Comparison of ENCODE assay signal across 14 cellular contexts in the genomic region with DNA sequence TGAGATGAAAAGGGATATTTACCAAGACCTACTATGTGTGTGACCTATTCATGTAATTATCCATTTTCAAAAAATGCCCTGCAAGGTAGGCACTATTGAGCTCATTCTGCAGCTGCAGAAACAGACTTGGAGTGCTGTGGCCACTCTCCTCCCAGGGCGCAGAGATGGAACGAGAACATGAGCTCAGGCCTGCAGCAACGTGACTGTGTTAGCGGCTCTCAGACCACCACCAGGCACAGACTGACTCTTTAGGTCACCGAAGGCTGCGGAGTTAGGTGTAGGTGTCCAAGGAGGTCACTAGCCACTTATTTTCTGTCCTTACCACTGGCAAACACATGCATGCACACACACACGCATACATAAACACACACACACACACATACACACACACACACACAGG.
DNase-seq lines count a peak whose midpoint lies in the region; ATAC-seq and TF ChIP-seq lines count a peak whose summit lies in the region.
"Had no signal": no experiment of that assay in that cellular context is flagged by ENCODE, and none has a peak within 500 bp of the region (broad histone marks: within the 10 kb centered on the region; RNA-seq: fewer than 3 reads in every experiment).

No MANE protein-coding gene starts in this region.

- no peak for ATAC-seq in activated CD4-positive, alpha-beta T cell treated with anti-CD3 and anti-CD28 coated beads for 36 hours
- ATAC-seq: GM12878 had no signal

- no peak overlapping the region for H2AK5ac ChIP-seq in H9 (ENCODE audit: insufficient read length, low read length)

- H3K4ac ChIP-seq in H9 (ENCODE audit: low read depth, low read length): no peak overlapping the region

- intact Hi-C loops in activated CD4-positive, alpha-beta T cell treated with anti-CD3 and anti-CD28 coated beads for 36 hours (cut with DNase I, micrococcal nuclease): no loop called here

- no peaks in the 10 kb centered on the region for H4K20me1 ChIP-seq in H9 (ENCODE audit: control insufficient read depth, insufficient read depth, insufficient read length)
- H4K20me1 ChIP-seq in hepatocyte (ENCODE audit: insufficient read depth, poor library complexity, severe bottlenecking): no peaks in the 10 kb centered on the region
- H4K20me1 ChIP-seq: BLaER1 had no signal

- H3K79me1 ChIP-seq in H9 (ENCODE audit: insufficient read depth, low read depth, low read length, poor library complexity, severe bottlenecking): no peaks in the 10 kb centered on the region

- no peak overlapping the region for H4K91ac ChIP-seq in H9 (ENCODE audit: insufficient read length, low read depth, low read length)

- TF ChIP-seq CTCF in H9 (conservative IDR thresholded peaks at IDR 0.05) (no peak), hepatocyte (IDR thresholded peaks at IDR 0.05; ENCODE audit: poor library complexity) (no peak), nephron progenitor cell (IDR thresholded peaks at IDR 0.05) (no peak)

- DNase-seq in H9: no peak
- no peak for DNase-seq in hepatocyte (ENCODE audit: low spot score)
- no peak for DNase-seq in nephron progenitor cell
- peak; percentile 15 for DNase-seq in retina
- no peak for DNase-seq in activated T-cell treated with anti-CD3 and anti-CD28 coated beads, Interleukin-2, amount 50 U/mL, for 1 hour
- DNase-seq in activated CD4-positive, alpha-beta T cell treated with anti-CD3 and anti-CD28 coated beads for 36 hours: no peak
- no peak for DNase-seq in inferior parietal cortex (ENCODE audit: extremely low spot score)
- DNase-seq: 8988T; CD4-positive, alpha-beta memory T cell; DMS79 treated with DMSO at 0.1 percent for 48 hours; GM23248 had no signal

- CTCF ChIA-PET in activated CD4-positive, alpha-beta T cell treated with anti-CD3 and anti-CD28 coated beads for 36 hours (lab: Charles Lee): no interaction called here

- H3K36me3 Mint-ChIP-seq in H9 (ENCODE audit: insufficient read depth in 1 of 3, low read depth in 3 of 3): peaks cover 2 to 8% (median 6%) of the 10 kb centered on the region in 3 experiments; a peak in 6 of 7 replicates
- peaks cover 8% of the 10 kb centered on the region for H3K36me3 Mint-ChIP-seq in nephron progenitor cell (ENCODE audit: low read depth)
- H3K36me3 Mint-ChIP-seq in activated CD4-positive, alpha-beta T cell treated with anti-CD3 and anti-CD28 coated beads for 36 hours (ENCODE audit: low read depth): no peaks in the 10 kb centered on the region
- H3K36me3 Mint-ChIP-seq: CD14-positive monocyte; CD4-positive, alpha-beta memory T cell had no signal

- H3K27ac ChIP-seq in H9 (ENCODE audit: insufficient read length, low read depth, low read length) (no peak overlapping the region), hepatocyte (peak overlapping the region; percentile 93)
- H3K27ac ChIP-seq: BLaER1, GM23248 had no signal

- H3K4me1 ChIP-seq in H9 (ENCODE audit: insufficient read depth, low read length) (no peaks in the 10 kb centered on the region; the same call in 1 of the 2 replicates), hepatocyte (ENCODE audit: insufficient read depth) (peaks cover 35% of the 10 kb centered on the region)

- H3K27ac Mint-ChIP-seq in H9: 0 out of 7 replicates have a peak overlapping the region, but pooled peaks of 1 of the 3 experiments have one; percentile 46
- peak overlapping the region; percentile 56 for H3K27ac Mint-ChIP-seq in nephron progenitor cell
- H3K27ac Mint-ChIP-seq in activated CD4-positive, alpha-beta T cell treated with anti-CD3 and anti-CD28 coated beads for 36 hours: no peak overlapping the region
- H3K27ac Mint-ChIP-seq: CD14-positive monocyte; CD4-positive, alpha-beta memory T cell had no signal

- POLR2A ChIA-PET in activated CD4-positive, alpha-beta T cell treated with anti-CD3 and anti-CD28 coated beads for 36 hours (lab: Charles Lee): no interaction called here

- no peak overlapping the region for H3K4me3 Mint-ChIP-seq in H9
- H3K4me3 Mint-ChIP-seq in nephron progenitor cell: no peak overlapping the region
- H3K4me3 Mint-ChIP-seq in activated CD4-positive, alpha-beta T cell treated with anti-CD3 and anti-CD28 coated beads for 36 hours: no peak overlapping the region
- H3K4me3 Mint-ChIP-seq: CD14-positive monocyte; CD4-positive, alpha-beta memory T cell had no signal

- no peak overlapping the region for H3K56ac ChIP-seq in H9 (ENCODE audit: insufficient read length, low read depth, low read length)

- peaks cover 39 to 48% of the 10 kb centered on the region in 2 experiments for H3K4me1 Mint-ChIP-seq in H9
- H3K4me1 Mint-ChIP-seq in nephron progenitor cell: peaks cover 69% of the 10 kb centered on the region
- H3K4me1 Mint-ChIP-seq in activated CD4-positive, alpha-beta T cell treated with anti-CD3 and anti-CD28 coated beads for 36 hours: no peaks in the 10 kb centered on the region
- H3K4me1 Mint-ChIP-seq: CD14-positive monocyte; CD4-positive, alpha-beta memory T cell had no signal

- no peak overlapping the region for H3K4me3 ChIP-seq in hepatocyte
- H3K4me3 ChIP-seq: BLaER1, GM12878, GM23248 had no signal

- H3K36me3 ChIP-seq in hepatocyte (replicated peaks; ENCODE audit: insufficient read depth, low read depth): no peaks in the 10 kb centered on the region
- H3K36me3 ChIP-seq: BLaER1 had no signal

- H2BK15ac ChIP-seq in H9 (ENCODE audit: low read depth, low read length): no peak overlapping the region

- no peak overlapping the region for H2BK5ac ChIP-seq in H9 (ENCODE audit: insufficient read length, low read length)

- H2BK12ac ChIP-seq in H9 (ENCODE audit: insufficient read length, low read depth, low read length): no peak overlapping the region

- H3K9me3 Mint-ChIP-seq in H9 (peaks cover 8% of the 10 kb centered on the region in 2 experiments), nephron progenitor cell (peaks cover 9% of the 10 kb centered on the region)
- H3K9me3 Mint-ChIP-seq in activated CD4-positive, alpha-beta T cell treated with anti-CD3 and anti-CD28 coated beads for 36 hours (ENCODE audit: low read depth): no peaks in the 10 kb centered on the region

- H4K5ac ChIP-seq in H9 (ENCODE audit: insufficient read length, low read depth, low read length): no peak overlapping the region

- no peaks in the 10 kb centered on the region for H3K23me2 ChIP-seq in H9 (ENCODE audit: insufficient read length, low read depth, low read length, poor library complexity, severe bottlenecking)

- no peak overlapping the region for H3K18ac ChIP-seq in H9 (ENCODE audit: insufficient read length, low read depth, low read length)

- H2BK20ac ChIP-seq in H9 (ENCODE audit: low read depth, low read length, poor library complexity, severe bottlenecking): no peak overlapping the region

- peak overlapping the region; percentile 73; the same call in 1 of the 2 replicates for H3K14ac ChIP-seq in H9 (ENCODE audit: insufficient read depth, low read length)

- H3K9me3 ChIP-seq in H9 (ENCODE audit: control insufficient read depth, low read depth, low read length) (no peaks in the 10 kb centered on the region), hepatocyte (ENCODE audit: low read depth) (no peaks in the 10 kb centered on the region)

- no peak overlapping the region for H3T11ph ChIP-seq in H9 (ENCODE audit: low read length)

- no peaks in the 10 kb centered on the region for H3K79me2 ChIP-seq in H9 (ENCODE audit: insufficient read depth, low read length)
- H3K79me2 ChIP-seq in hepatocyte: no peaks in the 10 kb centered on the region

- no peaks in the 10 kb centered on the region for H3K9me2 ChIP-seq in hepatocyte (replicated peaks; ENCODE audit: insufficient read depth)

- no peak overlapping the region for H3K9ac ChIP-seq in H9 (ENCODE audit: extremely low read depth, insufficient read length, low read length)
- H3K9ac ChIP-seq: BLaER1, GM23248 had no signal

- no peak overlapping the region for H2BK120ac ChIP-seq in H9 (ENCODE audit: low read depth, low read length, poor library complexity, severe bottlenecking)

- no peak overlapping the region for H4K8ac ChIP-seq in H9 (replicated peaks; ENCODE audit: insufficient read length, low read depth, low read length)

- H2AFZ ChIP-seq in H9 (ENCODE audit: low read length) (no peak overlapping the region), hepatocyte (no peak overlapping the region)
- H2AFZ ChIP-seq: GM23248 had no signal

- H3K27me3 Mint-ChIP-seq in H9 (ENCODE audit: low read depth) (peaks cover 10% of the 10 kb centered on the region), nephron progenitor cell (ENCODE audit: low read depth, poor library complexity) (no peaks in the 10 kb centered on the region)
- H3K27me3 Mint-ChIP-seq in activated CD4-positive, alpha-beta T cell treated with anti-CD3 and anti-CD28 coated beads for 36 hours: peaks cover 36% of the 10 kb centered on the region

- WGBS in H9 (ENCODE audit: extremely low coverage, insufficient read length, low lambda C conversion rate): no CpG with 5 or more reads among the region's 7 CpGs
- 82% methylated on average over 7 of the region's 7 CpGs for WGBS in hepatocyte (ENCODE audit: low lambda C conversion rate, missing lambda C conversion rate)

- H3K27me3 ChIP-seq in H9 (ENCODE audit: insufficient read depth, low read length) (no peaks in the 10 kb centered on the region), hepatocyte (no peaks in the 10 kb centered on the region)

- H3K4me2 ChIP-seq in H9 (ENCODE audit: insufficient read depth, insufficient read length, low read length): no peak overlapping the region
- H3K4me2 ChIP-seq in hepatocyte: peak overlapping the region; percentile 54
- H3K4me2 ChIP-seq: BLaER1 had no signal

- no peak overlapping the region for H3K23ac ChIP-seq in H9 (ENCODE audit: insufficient read length, low read depth, low read length)
